ENCODE assay signal across 1 cellular context in the genomic region with DNA sequence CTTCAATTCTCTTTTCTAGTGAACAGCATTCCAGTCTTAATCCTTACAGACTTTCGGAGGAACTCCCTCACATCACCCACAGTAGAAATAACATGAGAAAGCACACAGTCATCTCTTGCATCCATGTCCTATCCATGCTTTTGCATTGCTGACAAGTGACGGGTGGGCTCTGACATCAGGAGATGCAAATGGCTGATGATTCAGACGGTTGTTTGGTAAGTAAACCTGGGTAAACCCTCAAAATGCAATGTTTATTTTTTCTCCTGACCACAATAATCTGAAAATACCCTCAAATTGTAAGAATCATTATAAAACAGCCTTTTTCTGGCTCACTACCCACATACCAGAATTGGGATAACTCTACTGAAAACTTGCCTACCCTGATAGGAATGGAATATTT.
TF ChIP-seq lines count a peak whose summit lies in the region.

No MANE protein-coding gene starts in this region.

TF ChIP-seq in IMR-90, 13 proteins besides CTCF, POLR2A, EP300 and RAD21:
- TF ChIP-seq RCOR1 (IDR thresholded peaks at IDR 0.05; ENCODE audit: insufficient replicate concordance, low read length) (peak; percentile 63), MAZ (IDR thresholded peaks at IDR 0.05; ENCODE audit: borderline replicate concordance, low read depth, low read length) (no peak), MXI1 (IDR thresholded peaks at IDR 0.05; ENCODE audit: borderline replicate concordance, low read depth, low read length) (no peak), SMC3 (IDR thresholded peaks at IDR 0.05; ENCODE audit: low read depth, low read length) (no peak), BHLHE40 (IDR thresholded peaks at IDR 0.05; ENCODE audit: low read depth, low read length) (0 out of 2 replicates have a peak, but pooled peaks have one; percentile 1), CHD1 (IDR thresholded peaks at IDR 0.05; ENCODE audit: low read depth, low read length) (no peak), NFE2L2 (IDR thresholded peaks at IDR 0.05; ENCODE audit: low read depth, low read length) (peak; percentile 49; the same call in 1 of the 2 replicates), FOS (IDR thresholded peaks at IDR 0.05; ENCODE audit: low read depth, low read length) (peak; percentile 76), MAFK (IDR thresholded peaks at IDR 0.05; ENCODE audit: low read depth, low read length) (no peak), RFX5 (IDR thresholded peaks at IDR 0.05; ENCODE audit: low read depth, low read length) (no peak), CEBPB (IDR thresholded peaks at IDR 0.05; ENCODE audit: low read depth, low read length) (peak; percentile 64)
- TF ChIP-seq, protein P1, sequence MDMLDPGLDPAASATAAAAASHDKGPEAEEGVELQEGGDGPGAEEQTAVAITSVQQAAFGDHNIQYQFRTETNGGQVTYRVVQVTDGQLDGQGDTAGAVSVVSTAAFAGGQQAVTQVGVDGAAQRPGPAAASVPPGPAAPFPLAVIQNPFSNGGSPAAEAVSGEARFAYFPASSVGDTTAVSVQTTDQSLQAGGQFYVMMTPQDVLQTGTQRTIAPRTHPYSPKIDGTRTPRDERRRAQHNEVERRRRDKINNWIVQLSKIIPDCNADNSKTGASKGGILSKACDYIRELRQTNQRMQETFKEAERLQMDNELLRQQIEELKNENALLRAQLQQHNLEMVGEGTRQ (IDR thresholded peaks at IDR 0.05; ENCODE audit: low read depth, low read length): no peak
- TF ChIP-seq, protein P2, sequence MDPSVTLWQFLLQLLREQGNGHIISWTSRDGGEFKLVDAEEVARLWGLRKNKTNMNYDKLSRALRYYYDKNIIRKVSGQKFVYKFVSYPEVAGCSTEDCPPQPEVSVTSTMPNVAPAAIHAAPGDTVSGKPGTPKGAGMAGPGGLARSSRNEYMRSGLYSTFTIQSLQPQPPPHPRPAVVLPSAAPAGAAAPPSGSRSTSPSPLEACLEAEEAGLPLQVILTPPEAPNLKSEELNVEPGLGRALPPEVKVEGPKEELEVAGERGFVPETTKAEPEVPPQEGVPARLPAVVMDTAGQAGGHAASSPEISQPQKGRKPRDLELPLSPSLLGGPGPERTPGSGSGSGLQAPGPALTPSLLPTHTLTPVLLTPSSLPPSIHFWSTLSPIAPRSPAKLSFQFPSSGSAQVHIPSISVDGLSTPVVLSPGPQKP (IDR thresholded peaks at IDR 0.05; ENCODE audit: borderline replicate concordance, low read depth, low read length): no peak
